Comparison of ENCODE assay signal across 3 cellular contexts in genomic region chr2:126725580-126725979, GRCh38.
"Had no signal": no experiment of that assay in that cellular context is flagged by ENCODE, and none has a peak within 500 bp of the region (broad histone marks: within the 10 kb centered on the region; RNA-seq: fewer than 3 reads in every experiment).

No MANE protein-coding gene starts in this region.

- DNase-seq: GDM1, GF-D8 had no signal

- H3K4me3 ChIP-seq: GM12878 had no signal
